Comparison of ENCODE assay signal across 19 cellular contexts in the genomic region with DNA sequence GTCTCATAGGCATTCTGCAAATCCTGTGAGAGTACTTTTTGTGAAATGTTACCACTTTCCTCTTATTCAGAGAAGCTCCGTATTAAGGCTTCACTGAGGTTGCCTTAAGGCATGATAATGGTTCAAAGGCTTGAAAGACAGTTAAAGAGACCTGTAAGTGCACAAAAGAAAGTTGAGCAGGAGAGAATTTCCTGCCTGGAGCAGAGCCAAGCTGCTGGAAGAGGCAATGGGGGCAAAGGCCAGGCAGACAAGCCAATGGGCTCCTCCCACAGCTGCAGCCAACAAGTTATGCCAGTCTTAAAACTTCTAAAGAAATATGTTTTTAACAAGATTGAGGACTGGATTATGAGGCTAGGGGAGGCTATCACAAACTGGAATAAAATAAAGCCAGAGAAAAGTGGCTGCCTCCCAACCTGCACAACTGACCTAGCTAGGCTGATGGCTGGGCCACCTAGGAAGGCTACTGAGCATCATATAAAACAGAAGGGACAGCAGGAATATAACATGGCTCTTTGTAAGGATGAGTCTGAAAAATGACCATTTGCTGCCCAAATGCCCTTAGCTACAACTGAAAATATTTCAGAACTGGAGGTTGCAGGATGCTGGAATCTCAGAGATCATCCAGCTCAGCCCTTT. TPM values are rescaled to one million over a fixed set of nuclear protein-coding genes. Genes with fewer than 3 reads are reported as not detected.
DNase-seq lines count a peak whose midpoint lies in the region; ATAC-seq and TF ChIP-seq lines count a peak whose summit lies in the region.
"Had no signal": no experiment of that assay in that cellular context is flagged by ENCODE, and none has a peak within 500 bp of the region (broad histone marks: within the 10 kb centered on the region; RNA-seq: fewer than 3 reads in every experiment).

No MANE protein-coding gene starts in this region.

- intact Hi-C loops in body of pancreas (cut with DNase I) = no loop called here

- H3K27ac ChIP-seq in body of pancreas = peak overlapping the region in 3 of 4 donors; percentile 19 to 58 (median 39)

- peaks cover 27% of the 10 kb centered on the region for H3K4me1 ChIP-seq in body of pancreas

- no peak for TF ChIP-seq CTCF in body of pancreas (IDR thresholded peaks at IDR 0.05)

- peak; percentile 4 for DNase-seq in NCI-H2196 (lab: John Stamatoyannopoulos, UW; ENCODE audit: unreplicated experiment)
- DNase-seq in NCI-H2196 treated with DMSO at 0.1 percent for 48 hours (lab: John Stamatoyannopoulos, UW; ENCODE audit: unreplicated experiment) = no peak
- peak; percentile 73 to 85 (median 76) for DNase-seq in body of pancreas
- DNase-seq in left lobe of liver (ENCODE audit: low spot score) = peak; percentile 79
- DNase-seq in cerebellar nuclear complex (lab: John Stamatoyannopoulos, UW) = no peak
- DNase-seq: activated CD8-positive, alpha-beta memory T cell treated with anti-CD3 and anti-CD28 coated beads for 24 hours; activated effector memory CD4-positive, alpha-beta T cell treated with anti-CD3 and anti-CD28 coated beads, Interleukin-2, amount 50 U/mL, for 16 hours; Caco-2; NCI-H1694; NCI-H774; nucleus accumbens; SIG-M5 had no signal

- 19 to 46% methylated on average over 1 of the region's 1 CpG for WGBS in body of pancreas, 2 donors

- no peak overlapping the region for H3K4me3 ChIP-seq in body of pancreas
- H3K4me3 ChIP-seq: lung had no signal

- TF ChIP-seq POLR2A in body of pancreas (IDR thresholded peaks at IDR 0.05) = no peak

- no peaks in the 10 kb centered on the region for H3K9me3 ChIP-seq in body of pancreas
- H3K9me3 ChIP-seq: Caco-2 had no signal

- ATAC-seq in body of pancreas (peak; percentile 57), left lobe of liver (peak; percentile 89), GM21526 (IDR thresholded peaks at IDR 0.05; ENCODE audit: low FRiP score, unreplicated experiment) (no peak), HG03442 (IDR thresholded peaks at IDR 0.05; ENCODE audit: unreplicated experiment) (no peak), HG03196 (IDR thresholded peaks at IDR 0.05; ENCODE audit: unreplicated experiment) (no peak)

- no peaks in the 10 kb centered on the region for H3K36me3 ChIP-seq in body of pancreas (replicated peaks in 1 of 2; ENCODE audit: insufficient read depth in 1 of 2, low read depth in 2 of 2)

- H3K27me3 ChIP-seq in body of pancreas = no peaks in the 10 kb centered on the region

RNA-seq across cellular contexts. Expression of a gene that starts 2.1 kb away (rescaled TPM):
- 1 to 10 TPM; 1.3 to 2.6 TPM for total RNA-seq in body of pancreas
- not detected for total RNA-seq in left lobe of liver
- total RNA-seq: A172 had no signal

RNA-seq across cellular contexts. Expression of a gene that starts 50.2 kb away (rescaled TPM):
- total RNA-seq in body of pancreas (not detected), left lobe of liver (not detected)
- total RNA-seq: A172, Caco-2, cardiac septum, subcutaneous adipose tissue had no signal

Comparison
In these comparisons a context has a peak if more than half of its experiments do, and no peak if none do; other contexts are left out.
1. DNase-seq: peak in NCI-H2196 (single experiment), body of pancreas (4 of 4) and left lobe of liver (single experiment); none in NCI-H2196 treated with DMSO at 0.1 percent for 48 hours (single experiment) and cerebellar nuclear complex (0 of 2).
2. ATAC-seq: peak in body of pancreas (single experiment) and left lobe of liver (single experiment); none in GM21526 (single experiment), HG03442 (single experiment) and HG03196 (single experiment).